19 cellular contexts compared by ENCODE assay signal in genomic region chr21:37357691-37358090, GRCh38.
"Had no signal": no experiment of that assay in that cellular context is flagged by ENCODE, and none has a peak within 500 bp of the region (broad histone marks: within the 10 kb centered on the region; RNA-seq: fewer than 3 reads in every experiment).

No MANE protein-coding gene starts in this region.

- H3K4me1 ChIP-seq: body of pancreas, prostate gland, suprapubic skin had no signal

- H3K36me3 ChIP-seq: esophagus muscularis mucosa, prostate gland, suprapubic skin had no signal

- H3K27me3 ChIP-seq: body of pancreas, esophagus muscularis mucosa, suprapubic skin had no signal

- H3K36me3 Mint-ChIP-seq: activated CD8-positive, alpha-beta memory T cell treated with anti-CD3 and anti-CD28 coated beads, Interleukin-2, amount 10 ng/mL, durations not matched to agents 7 days and 5 days; activated naive CD4-positive, alpha-beta T cell treated with anti-CD3 and anti-CD28 coated beads, Interleukin-2, amount 50 U/mL, for 24 hours had no signal

- DNase-seq: activated CD4-positive, alpha-beta T cell treated with anti-CD3 and anti-CD28 coated beads, Interleukin-2, amount 50 U/mL, for 1 hour; activated CD4-positive, CD25-positive, alpha-beta regulatory T cell; activated CD8-positive, alpha-beta memory T cell treated with anti-CD3 and anti-CD28 coated beads, Interleukin-2, amount 10 ng/mL, durations not matched to agents 7 days and 5 days; activated effector memory CD4-positive, alpha-beta T cell treated with Interleukin-2 at 50 U/mL for 16 hours; activated T-cell treated with anti-CD3 and anti-CD28 coated beads, Interleukin-2, amount 50 U/mL, for 24 hours; body of pancreas; cortex of kidney; effector memory CD8-positive, alpha-beta T cell; head of caudate nucleus; occipital lobe; stimulated activated CD4-positive, alpha-beta T cell treated with anti-CD3 and anti-CD28 coated beads, Interleukin-2, amount 100 ng/mL, for 48 hours; stimulated activated naive CD4-positive, alpha-beta T cell treated with Interleukin-2 at 50 U/mL for 16 hours; T-helper 2 cell had no signal

- H3K4me3 Mint-ChIP-seq: activated CD8-positive, alpha-beta memory T cell treated with anti-CD3 and anti-CD28 coated beads, Interleukin-2, amount 10 ng/mL, durations not matched to agents 7 days and 5 days; activated naive CD4-positive, alpha-beta T cell treated with anti-CD3 and anti-CD28 coated beads, Interleukin-2, amount 50 U/mL, for 24 hours; activated T-cell treated with anti-CD3 and anti-CD28 coated beads, Interleukin-2, amount 50 U/mL, for 24 hours; central memory CD8-positive, alpha-beta T cell; effector memory CD8-positive, alpha-beta T cell; nephron had no signal

- H3K4me3 ChIP-seq: body of pancreas, esophagus muscularis mucosa, prostate gland, suprapubic skin had no signal

- H3K27me3 Mint-ChIP-seq: activated naive CD4-positive, alpha-beta T cell treated with anti-CD3 and anti-CD28 coated beads, Interleukin-2, amount 50 U/mL, for 24 hours had no signal

- H3K9me3 ChIP-seq: body of pancreas, esophagus muscularis mucosa, prostate gland, suprapubic skin had no signal

- H3K9me3 Mint-ChIP-seq: activated naive CD4-positive, alpha-beta T cell treated with anti-CD3 and anti-CD28 coated beads, Interleukin-2, amount 50 U/mL, for 24 hours; activated T-cell treated with anti-CD3 and anti-CD28 coated beads, Interleukin-2, amount 50 U/mL, for 24 hours; central memory CD8-positive, alpha-beta T cell; effector memory CD8-positive, alpha-beta T cell; nephron had no signal

- H3K27ac ChIP-seq: body of pancreas, esophagus muscularis mucosa, prostate gland, suprapubic skin had no signal

- H3K4me1 Mint-ChIP-seq: central memory CD8-positive, alpha-beta T cell; nephron had no signal

- H3K27ac Mint-ChIP-seq: activated CD8-positive, alpha-beta memory T cell treated with anti-CD3 and anti-CD28 coated beads, Interleukin-2, amount 10 ng/mL, durations not matched to agents 7 days and 5 days; activated naive CD4-positive, alpha-beta T cell treated with anti-CD3 and anti-CD28 coated beads, Interleukin-2, amount 50 U/mL, for 24 hours; activated T-cell treated with anti-CD3 and anti-CD28 coated beads, Interleukin-2, amount 50 U/mL, for 24 hours; effector memory CD8-positive, alpha-beta T cell; nephron had no signal
